Comparison of ENCODE assay signal across 1 cellular context in genomic region chr10:31927597-31928530, GRCh38.
TF ChIP-seq lines count a peak whose summit lies in the region.

No MANE protein-coding gene starts in this region.

TF ChIP-seq in K562, 482 proteins besides CTCF, POLR2A, EP300 and RAD21 (continued from another document and continues in another):
- TF ChIP-seq HMGXB4 (CRISPR knock-in tag; IDR thresholded peaks at IDR 0.05) (no peak), POLR2AphosphoS5 (IDR thresholded peaks at IDR 0.05; ENCODE audit: control insufficient read depth, insufficient read depth, low read depth, low read length) (no peak), CHCHD3 (CRISPR knock-in tag; IDR thresholded peaks at IDR 0.05) (no peak), SNAPC5 (CRISPR knock-in tag; IDR thresholded peaks at IDR 0.05) (no peak), RNF2 (IDR thresholded peaks at IDR 0.05) (0 out of 2 replicates have a peak, but pooled peaks have one; percentile 31), E2F3 (CRISPR knock-in tag; IDR thresholded peaks at IDR 0.05) (no peak), ZNF146 (CRISPR knock-in tag; IDR thresholded peaks at IDR 0.05; ENCODE audit: unreplicated experiment) (no peak), E2F5 (CRISPR knock-in tag; IDR thresholded peaks at IDR 0.05) (no peak), SMARCA4 (IDR thresholded peaks at IDR 0.05) (0 out of 2 replicates have a peak, but pooled peaks have one; percentile 46), PKNOX1 (IDR thresholded peaks at IDR 0.05) (no peak), CBX8 (IDR thresholded peaks at IDR 0.05; ENCODE audit: borderline replicate concordance, extremely low read depth, low read depth, low read length, poor library complexity, severe bottlenecking) (no peak), RFX7 (CRISPR knock-in tag; IDR thresholded peaks at IDR 0.05) (no peak), FOXA3 (CRISPR knock-in tag; conservative IDR thresholded peaks at IDR 0.05 in 1 of 2, IDR thresholded peaks at IDR 0.05 in 1 of 2) (no peak), ZNF134 (CRISPR knock-in tag; conservative IDR thresholded peaks at IDR 0.05) (no peak), MED1 (CRISPR knock-in tag; IDR thresholded peaks at IDR 0.05; ENCODE audit: borderline replicate concordance) (no peak), TSHZ1 (CRISPR knock-in tag; IDR thresholded peaks at IDR 0.05) (no peak), SMARCA5 (IDR thresholded peaks at IDR 0.05) (no peak), CCNT2 (IDR thresholded peaks at IDR 0.05; ENCODE audit: borderline replicate concordance, extremely low read depth, insufficient read length, low read depth, low read length) (peak; percentile 42), NCOA1 (IDR thresholded peaks at IDR 0.05; ENCODE audit: low read depth) (0 out of 2 replicates have a peak, but pooled peaks have one; percentile 32), FUS (optimal IDR thresholded peaks at IDR 0.05; ENCODE audit: low read depth, low read length) (no peak), ZNF347 (CRISPR knock-in tag; IDR thresholded peaks at IDR 0.05; ENCODE audit: low read depth) (no peak), PURB (CRISPR knock-in tag; IDR thresholded peaks at IDR 0.05; ENCODE audit: low read depth) (no peak), ZNF436 (CRISPR knock-in tag; IDR thresholded peaks at IDR 0.05) (no peak), CREB5 (CRISPR knock-in tag; IDR thresholded peaks at IDR 0.05) (no peak), CREB3 (tag; conservative IDR thresholded peaks at IDR 0.05; ENCODE audit: low read depth) (no peak), DLX4 (CRISPR knock-in tag; IDR thresholded peaks at IDR 0.05) (no peak), CCAR2 (IDR thresholded peaks at IDR 0.05; ENCODE audit: low read depth, low read length) (no peak), BRF1 (IDR thresholded peaks at IDR 0.05; ENCODE audit: borderline replicate concordance, extremely low read depth, insufficient read length) (no peak), ATF6 (CRISPR knock-in tag; IDR thresholded peaks at IDR 0.05) (no peak), SMAD4 (CRISPR knock-in tag; conservative IDR thresholded peaks at IDR 0.05) (no peak), GABPB1 (CRISPR knock-in tag; IDR thresholded peaks at IDR 0.05) (peak; percentile 53; the same call in 1 of the 2 replicates), SIX5 (IDR thresholded peaks at IDR 0.05; ENCODE audit: borderline replicate concordance in 1 of 2, insufficient read depth in 1 of 2, low read depth in 1 of 2, low read length in 2 of 2) (no peak), CREB3L1 (IDR thresholded peaks at IDR 0.05; ENCODE audit: borderline replicate concordance, low read depth) (peak; percentile 24; the same call in 1 of the 2 replicates), FOSL1 (tag; conservative IDR thresholded peaks at IDR 0.05) (no peak), NONO (IDR thresholded peaks at IDR 0.05; ENCODE audit: low read depth in 2 of 2, low read length in 1 of 2) (no peak), TCF7 (IDR thresholded peaks at IDR 0.05; ENCODE audit: borderline replicate concordance) (no peak), CGGBP1 (CRISPR knock-in tag; IDR thresholded peaks at IDR 0.05) (no peak), ZNF395 (CRISPR knock-in tag; IDR thresholded peaks at IDR 0.05) (no peak), POU5F1 (IDR thresholded peaks at IDR 0.05; ENCODE audit: borderline replicate concordance, low read depth, low read length, partially characterized antibody) (no peak), MTA1 (IDR thresholded peaks at IDR 0.05; ENCODE audit: borderline replicate concordance) (no peak), U2AF1 (optimal IDR thresholded peaks at IDR 0.05; ENCODE audit: low read depth, low read length) (no peak), ETS1 (conservative IDR thresholded peaks at IDR 0.05; ENCODE audit: control insufficient read depth, low read depth, low read length) (0 out of 2 replicates have a peak, but pooled peaks have one; percentile 9), SRF (CRISPR knock-in tag; IDR thresholded peaks at IDR 0.05) (no peak), NCOA4 (IDR thresholded peaks at IDR 0.05; ENCODE audit: partially characterized antibody) (no peak), DACH1 (IDR thresholded peaks at IDR 0.05; ENCODE audit: partially characterized antibody) (no peak), RBM34 (IDR thresholded peaks at IDR 0.05; ENCODE audit: borderline replicate concordance, insufficient read depth, low read length) (no peak), KAT2B (IDR thresholded peaks at IDR 0.05; ENCODE audit: low read depth, low read length) (no peak), ZNF696 (CRISPR knock-in tag; conservative IDR thresholded peaks at IDR 0.05) (no peak), SP1 (CRISPR knock-in tag; IDR thresholded peaks at IDR 0.05) (peak; percentile 44), HMG20A (CRISPR knock-in tag; conservative IDR thresholded peaks at IDR 0.05) (no peak), ZNF175 (CRISPR knock-in tag; IDR thresholded peaks at IDR 0.05; ENCODE audit: low read depth) (no peak), ZNF561 (CRISPR knock-in tag; conservative IDR thresholded peaks at IDR 0.05) (no peak)
